1 cellular context compared by ENCODE assay signal in the genomic region with DNA sequence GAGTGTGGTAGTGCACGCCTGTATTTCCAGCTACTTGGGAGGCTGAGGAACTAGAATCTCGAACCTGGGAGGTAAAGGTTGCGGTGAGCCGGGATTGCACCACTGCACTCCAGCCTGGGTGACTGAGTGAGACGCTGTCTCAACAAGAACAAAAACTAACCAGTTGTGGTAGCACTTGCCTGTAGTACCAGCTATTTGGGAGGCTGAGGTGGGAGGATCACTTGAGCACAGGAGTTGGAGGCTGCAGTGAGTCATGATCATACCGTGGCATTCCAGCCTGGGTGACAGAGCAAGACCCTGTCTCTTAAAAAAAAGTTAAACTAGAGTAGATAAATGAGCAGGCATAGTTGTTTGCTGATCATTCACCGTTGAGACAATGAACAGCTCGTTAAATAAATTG.
TF ChIP-seq lines count a peak whose summit lies in the region.

No MANE protein-coding gene starts in this region.

TF ChIP-seq in HepG2, 621 proteins besides CTCF, POLR2A, EP300 and RAD21:
- TF ChIP-seq GPN1 (CRISPR knock-in tag; IDR thresholded peaks at IDR 0.05; ENCODE audit: borderline replicate concordance), result no peak
- TF ChIP-seq, protein P1, sequence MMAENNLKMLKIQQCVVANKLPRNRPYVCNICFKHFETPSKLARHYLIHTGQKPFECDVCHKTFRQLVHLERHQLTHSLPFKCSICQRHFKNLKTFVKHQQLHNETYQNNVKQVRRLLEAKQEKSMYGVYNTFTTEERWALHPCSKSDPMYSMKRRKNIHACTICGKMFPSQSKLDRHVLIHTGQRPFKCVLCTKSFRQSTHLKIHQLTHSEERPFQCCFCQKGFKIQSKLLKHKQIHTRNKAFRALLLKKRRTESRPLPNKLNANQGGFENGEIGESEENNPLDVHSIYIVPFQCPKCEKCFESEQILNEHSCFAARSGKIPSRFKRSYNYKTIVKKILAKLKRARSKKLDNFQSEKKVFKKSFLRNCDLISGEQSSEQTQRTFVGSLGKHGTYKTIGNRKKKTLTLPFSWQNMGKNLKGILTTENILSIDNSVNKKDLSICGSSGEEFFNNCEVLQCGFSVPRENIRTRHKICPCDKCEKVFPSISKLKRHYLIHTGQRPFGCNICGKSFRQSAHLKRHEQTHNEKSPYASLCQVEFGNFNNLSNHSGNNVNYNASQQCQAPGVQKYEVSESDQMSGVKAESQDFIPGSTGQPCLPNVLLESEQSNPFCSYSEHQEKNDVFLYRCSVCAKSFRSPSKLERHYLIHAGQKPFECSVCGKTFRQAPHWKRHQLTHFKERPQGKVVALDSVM (CRISPR knock-in tag; IDR thresholded peaks at IDR 0.05), result peak; percentile 69
- no peak for TF ChIP-seq IKZF1 (IDR thresholded peaks at IDR 0.05)
